ENCODE assay signal across 14 cellular contexts in genomic region chr6:169583867-169584541, GRCh38.
DNase-seq lines count a peak whose midpoint lies in the region; ATAC-seq and TF ChIP-seq lines count a peak whose summit lies in the region.
"Had no signal": no experiment of that assay in that cellular context is flagged by ENCODE, and none has a peak within 500 bp of the region (broad histone marks: within the 10 kb centered on the region; RNA-seq: fewer than 3 reads in every experiment).

No MANE protein-coding gene starts in this region.

- peak; percentile 73 for ATAC-seq in stimulated activated naive CD8-positive, alpha-beta T cell treated with anti-CD3 and anti-CD28 coated beads, Interleukin-15, amount 100 ng/mL, for 72 hours
- ATAC-seq in stimulated activated naive CD8-positive, alpha-beta T cell treated with anti-CD3 and anti-CD28 coated beads, Interleukin-15, Interleukin-2, amounts not matched to agents 100 U/mL and 50 U/mL, for 24 hours, result no peak
- peak; percentile 57 for ATAC-seq in HG03342 (IDR thresholded peaks at IDR 0.05; ENCODE audit: unreplicated experiment)
- ATAC-seq in activated naive CD8-positive, alpha-beta T cell treated with anti-CD3 and anti-CD28 coated beads, Interleukin-2, amount 50 U/mL, for 24 hours, result peak; percentile 43

- TF ChIP-seq CTCF in glutamatergic neuron (IDR thresholded peaks at IDR 0.05; ENCODE audit: partially characterized antibody, unreplicated experiment), result no peak

- H3K27me3 Mint-ChIP-seq in stimulated activated naive CD8-positive, alpha-beta T cell treated with anti-CD3 and anti-CD28 coated beads, Interleukin-15, amount 100 ng/mL, for 72 hours, result peaks cover 8% of the 10 kb centered on the region
- peaks cover 3% of the 10 kb centered on the region for H3K27me3 Mint-ChIP-seq in activated naive CD8-positive, alpha-beta T cell treated with anti-CD3 and anti-CD28 coated beads, Interleukin-2, amount 50 U/mL, for 24 hours
- H3K27me3 Mint-ChIP-seq in glutamatergic neuron (ENCODE audit: unreplicated experiment), result no peaks in the 10 kb centered on the region

- H3K9me3 Mint-ChIP-seq in stimulated activated naive CD8-positive, alpha-beta T cell treated with anti-CD3 and anti-CD28 coated beads, Interleukin-15, amount 100 ng/mL, for 72 hours, result no peaks in the 10 kb centered on the region
- peaks cover 8% of the 10 kb centered on the region for H3K9me3 Mint-ChIP-seq in activated naive CD8-positive, alpha-beta T cell treated with anti-CD3 and anti-CD28 coated beads, Interleukin-2, amount 50 U/mL, for 24 hours
- peaks cover 1% of the 10 kb centered on the region for H3K9me3 Mint-ChIP-seq in glutamatergic neuron (ENCODE audit: unreplicated experiment)

- peaks cover 18% of the 10 kb centered on the region for H3K4me1 Mint-ChIP-seq in stimulated activated naive CD8-positive, alpha-beta T cell treated with anti-CD3 and anti-CD28 coated beads, Interleukin-15, amount 100 ng/mL, for 72 hours
- H3K4me1 Mint-ChIP-seq in activated naive CD8-positive, alpha-beta T cell treated with anti-CD3 and anti-CD28 coated beads, Interleukin-2, amount 50 U/mL, for 24 hours, result peaks cover 27% of the 10 kb centered on the region
- no peaks in the 10 kb centered on the region for H3K4me1 Mint-ChIP-seq in glutamatergic neuron (ENCODE audit: low read depth, unreplicated experiment)

- H3K36me3 Mint-ChIP-seq in activated naive CD8-positive, alpha-beta T cell treated with anti-CD3 and anti-CD28 coated beads, Interleukin-2, amount 50 U/mL, for 24 hours (ENCODE audit: low read depth), result peaks cover 15% of the 10 kb centered on the region
- peaks cover 6% of the 10 kb centered on the region for H3K36me3 Mint-ChIP-seq in glutamatergic neuron (ENCODE audit: unreplicated experiment)

- no peak overlapping the region for H3K27ac Mint-ChIP-seq in stimulated activated naive CD8-positive, alpha-beta T cell treated with anti-CD3 and anti-CD28 coated beads, Interleukin-15, amount 100 ng/mL, for 72 hours
- no peak overlapping the region for H3K27ac Mint-ChIP-seq in activated naive CD8-positive, alpha-beta T cell treated with anti-CD3 and anti-CD28 coated beads, Interleukin-2, amount 50 U/mL, for 24 hours
- no peak overlapping the region for H3K27ac Mint-ChIP-seq in glutamatergic neuron (ENCODE audit: unreplicated experiment)

- DNase-seq in stimulated activated naive CD8-positive, alpha-beta T cell treated with anti-CD3 and anti-CD28 coated beads, Interleukin-15, amount 100 ng/mL, for 72 hours, result no peak
- DNase-seq in stimulated activated naive CD8-positive, alpha-beta T cell treated with anti-CD3 and anti-CD28 coated beads, Interleukin-15, Interleukin-2, amounts not matched to agents 100 U/mL and 50 U/mL, for 24 hours, result no peak
- no peak for DNase-seq in activated naive CD8-positive, alpha-beta T cell treated with anti-CD3 and anti-CD28 coated beads, Interleukin-2, amount 50 U/mL, for 24 hours
- DNase-seq in SW480 (ENCODE audit: low spot score) (no peak), glutamatergic neuron (no peak), LoVo (ENCODE audit: low spot score) (no peak), DMS153 treated with DMSO at 0.1 percent for 48 hours (lab: John Stamatoyannopoulos, UW; ENCODE audit: unreplicated experiment) (no peak)
- DNase-seq: activated effector memory CD4-positive, alpha-beta T cell treated with anti-CD3 and anti-CD28 coated beads, Interleukin-2, amount 50 U/mL, for 16 hours; foreskin melanocyte; KG1; mammary epithelial cell; NCI-H1694 treated with DMSO at 0.1 percent for 48 hours; NCI-H524 had no signal

- peak overlapping the region in 1 of 2 donors; percentile 6 for H3K4me3 Mint-ChIP-seq in stimulated activated naive CD8-positive, alpha-beta T cell treated with anti-CD3 and anti-CD28 coated beads, Interleukin-15, amount 100 ng/mL, for 72 hours
- H3K4me3 Mint-ChIP-seq in activated naive CD8-positive, alpha-beta T cell treated with anti-CD3 and anti-CD28 coated beads, Interleukin-2, amount 50 U/mL, for 24 hours, result no peak overlapping the region
- H3K4me3 Mint-ChIP-seq in glutamatergic neuron (ENCODE audit: unreplicated experiment), result no peak overlapping the region
